8 cellular contexts compared by ENCODE assay signal in the genomic region with DNA sequence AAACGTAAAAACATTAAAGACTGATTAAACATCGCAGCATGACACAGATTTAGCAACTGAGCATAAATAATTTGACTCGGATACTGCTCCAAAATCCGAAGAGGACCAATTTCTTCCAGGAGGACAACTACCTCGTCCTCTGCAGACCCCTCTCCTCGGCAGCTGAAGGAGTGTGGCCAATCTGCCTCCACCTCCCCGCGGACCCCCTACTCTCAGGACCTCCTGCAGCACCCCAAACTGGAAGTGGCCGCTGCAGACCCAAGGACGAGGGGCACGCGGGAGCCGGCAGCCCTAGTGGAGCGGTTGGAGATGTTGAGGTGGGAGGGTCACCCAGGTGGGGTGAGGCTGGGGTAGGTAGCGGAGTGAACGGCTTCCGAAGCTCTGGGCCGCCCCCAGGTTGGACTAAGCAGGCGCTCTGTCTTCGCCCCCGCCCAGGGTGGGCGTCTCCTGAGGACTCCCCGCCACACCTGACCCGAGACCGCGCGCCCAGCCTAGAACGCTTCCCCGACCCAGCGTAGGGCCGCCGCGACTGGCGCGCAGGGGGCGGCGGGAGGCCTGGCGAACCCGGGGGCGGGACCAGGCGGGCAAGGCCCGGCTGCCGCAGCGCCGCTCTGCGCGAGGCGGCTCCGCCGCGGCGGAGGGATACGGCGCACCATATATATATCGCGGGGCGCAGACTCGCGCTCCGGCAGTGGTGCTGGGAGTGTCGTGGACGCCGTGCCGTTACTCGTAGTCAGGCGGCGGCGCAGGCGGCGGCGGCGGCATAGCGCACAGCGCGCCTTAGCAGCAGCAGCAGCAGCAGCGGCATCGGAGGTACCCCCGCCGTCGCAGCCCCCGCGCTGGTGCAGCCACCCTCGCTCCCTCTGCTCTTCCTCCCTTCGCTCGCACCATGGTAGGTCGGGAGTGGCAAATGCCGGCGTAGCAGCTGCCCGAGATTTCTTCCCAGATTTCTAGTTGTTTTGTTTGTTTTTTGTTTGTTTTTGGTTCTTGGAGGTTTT. TPM values are rescaled to one million over a fixed set of nuclear protein-coding genes. Genes with fewer than 3 reads are reported as not detected.
DNase-seq lines count a peak whose midpoint lies in the region; ATAC-seq and TF ChIP-seq lines count a peak whose summit lies in the region.

A gene (plus strand): TSS at position 688 of the 998 bp plus-strand sequence. CDS start 202 bp downstream, at position 890.

- H3K36me3 ChIP-seq in lung (ENCODE audit: control insufficient read depth in 2 of 2, insufficient read depth in 2 of 2, low read length in 2 of 2) = peaks cover 7 to 16% of the 10 kb centered on the region in 2 donors

- peak; percentile 86 for DNase-seq in NCI-H82 (lab: John Stamatoyannopoulos, UW)
- DNase-seq in activated CD8-positive, alpha-beta T cell treated with anti-CD3 and anti-CD28 coated beads for 36 hours = peak; percentile 90
- peak; percentile 97 for DNase-seq in ecto neural progenitor cell (ENCODE audit: low spot score)
- peak; percentile 92 for DNase-seq in lung (ENCODE audit: low spot score)
- peak; percentile 93 to 96 (median 94) for DNase-seq in stimulated activated CD4-positive, alpha-beta T cell treated with anti-CD3 and anti-CD28 coated beads, TNF-alpha, amount 100 ng/mL, for 24 hours (ENCODE audit: low read depth in 3 of 3)

- no peaks in the 10 kb centered on the region for H3K9me3 ChIP-seq in lung (ENCODE audit: control insufficient read depth in 2 of 2, insufficient read depth in 1 of 2, low read length in 1 of 2)

- peak within 1 kb of the TSS; percentile 92 for H3K27ac Mint-ChIP-seq in activated CD8-positive, alpha-beta T cell treated with anti-CD3 and anti-CD28 coated beads for 36 hours

- intact Hi-C loops in activated CD8-positive, alpha-beta T cell treated with anti-CD3 and anti-CD28 coated beads for 36 hours (cut with micrococcal nuclease) = loop anchor here (5.0 kb wide), 1 partner anchor 64 kb away; a partner anchor contains a TSS

- H3K27me3 ChIP-seq in lung (ENCODE audit: control insufficient read depth, insufficient read depth) = no peaks in the 10 kb centered on the region

- 2% methylated on average over 80 to 89 of the region's 89 CpGs for WGBS in lung, 2 donors

- ATAC-seq in GM19328 (IDR thresholded peaks at IDR 0.05; ENCODE audit: unreplicated experiment) (peak; percentile 53), HG03469 (IDR thresholded peaks at IDR 0.05; ENCODE audit: unreplicated experiment) (peak; percentile 43), lung (ENCODE audit: insufficient read depth, low FRiP score) (peak; percentile 89)
- peak; percentile 68 for ATAC-seq in activated CD8-positive, alpha-beta T cell treated with anti-CD3 and anti-CD28 coated beads for 36 hours

- H3K9me3 Mint-ChIP-seq in activated CD8-positive, alpha-beta T cell treated with anti-CD3 and anti-CD28 coated beads for 36 hours = no peaks in the 10 kb centered on the region

- H3K4me3 ChIP-seq in lung = peak within 1 kb of the TSS; percentile 95

- H3K36me3 Mint-ChIP-seq in activated CD8-positive, alpha-beta T cell treated with anti-CD3 and anti-CD28 coated beads for 36 hours (ENCODE audit: low read depth) = peaks cover 27% of the 10 kb centered on the region

- CTCF ChIA-PET in activated CD8-positive, alpha-beta T cell treated with anti-CD3 and anti-CD28 coated beads for 36 hours (lab: Charles Lee) = interaction anchor here (1.0 to 1.2 kb wide), 3 partner anchors 11 to 13 kb away, joined by 3 to 6 read pairs (median 4); no protein-coding TSS in a partner anchor

- peak within 1 kb of the TSS; percentile 83 for H3K27ac ChIP-seq in C4-2B
- peak within 1 kb of the TSS; percentile 80 to 97 for H3K27ac ChIP-seq in lung (ENCODE audit: low read depth in 1 of 2, low read length in 1 of 2)

- peak within 1 kb of the TSS; percentile 94 for H3K4me3 Mint-ChIP-seq in activated CD8-positive, alpha-beta T cell treated with anti-CD3 and anti-CD28 coated beads for 36 hours

- peaks cover 29% of the 10 kb centered on the region for H3K4me1 Mint-ChIP-seq in activated CD8-positive, alpha-beta T cell treated with anti-CD3 and anti-CD28 coated beads for 36 hours (ENCODE audit: low read depth)

- TF ChIP-seq CTCF in C4-2B (conservative IDR thresholded peaks at IDR 0.05) = no peak
- TF ChIP-seq CTCF in activated CD8-positive, alpha-beta T cell treated with anti-CD3 and anti-CD28 coated beads for 36 hours (IDR thresholded peaks at IDR 0.05) = no peak
- TF ChIP-seq CTCF in lung (IDR thresholded peaks at IDR 0.05; ENCODE audit: control extremely low read depth, extremely low read depth) = no peak

- no peaks in the 10 kb centered on the region for H3K27me3 Mint-ChIP-seq in activated CD8-positive, alpha-beta T cell treated with anti-CD3 and anti-CD28 coated beads for 36 hours

- peaks cover 0 to 16% of the 10 kb centered on the region in 2 donors for H3K4me1 ChIP-seq in lung (ENCODE audit: control insufficient read depth in 2 of 2, insufficient read depth in 2 of 2, low read length in 2 of 2)

- POLR2A ChIA-PET in activated CD8-positive, alpha-beta T cell treated with anti-CD3 and anti-CD28 coated beads for 36 hours (lab: Charles Lee) = interaction anchor here (0.6 to 15.4 kb wide), 16 partner anchors 10 to 362 kb away, joined by 3 to 365 read pairs (median 3); a partner anchor contains a TSS

RNA-seq across cellular contexts. Expression of the gene that starts here (rescaled TPM):
- 100 to 1,000 TPM; 365 to 373 TPM for total RNA-seq in activated CD8-positive, alpha-beta T cell treated with anti-CD3 and anti-CD28 coated beads for 36 hours
- 100 to 1,000 TPM; 476 to 543 TPM for total RNA-seq in lung
- 100 to 1,000 TPM; 364 to 480 TPM for polyA plus RNA-seq in lung

Comparison
In these comparisons a context has a peak if more than half of its experiments do, and no peak if none do; other contexts are left out.
1. Peak in every context shown above with its lines: DNase-seq, ATAC-seq, H3K4me3 ChIP-seq and H3K27ac ChIP-seq.